14 cellular contexts compared by ENCODE assay signal in the genomic region with DNA sequence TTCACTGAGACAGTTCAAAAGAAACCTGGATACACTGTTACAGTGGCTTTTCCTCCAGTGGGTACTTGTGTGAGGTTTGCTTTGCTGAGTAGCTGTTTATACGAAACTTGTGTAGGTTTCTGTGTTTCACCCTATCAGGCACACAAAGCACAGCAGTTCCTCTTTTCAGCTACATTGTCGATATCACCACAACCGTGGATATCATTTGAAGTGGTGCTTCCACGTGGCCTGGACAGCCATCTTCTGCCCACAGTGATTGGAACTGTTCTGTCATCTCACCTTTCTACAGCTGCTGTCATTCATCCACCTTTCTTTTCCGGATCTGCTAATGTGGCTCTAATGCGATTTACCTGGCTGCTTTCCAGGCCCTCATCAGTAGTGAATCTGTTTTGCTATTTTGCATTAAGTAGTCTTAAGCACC.
DNase-seq lines count a peak whose midpoint lies in the region; ATAC-seq and TF ChIP-seq lines count a peak whose summit lies in the region.
"Had no signal": no experiment of that assay in that cellular context is flagged by ENCODE, and none has a peak within 500 bp of the region (broad histone marks: within the 10 kb centered on the region; RNA-seq: fewer than 3 reads in every experiment).

No MANE protein-coding gene starts in this region.

- ATAC-seq in GM18511 (IDR thresholded peaks at IDR 0.05; ENCODE audit: unreplicated experiment) (peak; percentile 76), HG02759 (IDR thresholded peaks at IDR 0.05; ENCODE audit: unreplicated experiment) (peak; percentile 63), HG03439 (IDR thresholded peaks at IDR 0.05; ENCODE audit: unreplicated experiment) (no peak), heart right ventricle (no peak), upper lobe of left lung (ENCODE audit: low FRiP score in 2 of 2) (no peak)
- ATAC-seq: HCT116 had no signal

- H3K4me3 Mint-ChIP-seq in T-helper 2 cell treated with Interferon-gamma antibody and Interleukin-4, amounts not matched to agents 5 μg/mL and 100 μg/mL, for 36 hours, result no peak overlapping the region

- peaks cover 13% of the 10 kb centered on the region for H3K9me3 Mint-ChIP-seq in T-helper 2 cell treated with Interferon-gamma antibody and Interleukin-4, amounts not matched to agents 5 μg/mL and 100 μg/mL, for 36 hours

- H3F3A ChIP-seq in SU-DHL-6 (ENCODE audit: insufficient read depth), result no peaks in the 10 kb centered on the region

- TF ChIP-seq EP300 in upper lobe of left lung (IDR thresholded peaks at IDR 0.05), result no peak

- DNase-seq in NCI-H1092 (lab: John Stamatoyannopoulos, UW) (peak; percentile 44), heart right ventricle (no peak), upper lobe of left lung (no peak)
- DNase-seq in T-helper 2 cell treated with Interferon-gamma antibody and Interleukin-4, amounts not matched to agents 5 μg/mL and 100 μg/mL, for 36 hours (ENCODE audit: low spot score), result no peak
- DNase-seq: colonic mucosa; DMS53; MG63; stimulated activated CD4-positive, alpha-beta T cell treated with anti-CD3 and anti-CD28 coated beads, Interleukin-15, amount 100 ng/mL, for 24 hours; T-helper 2 cell had no signal

- 65 to 67% methylated on average over 6 of the region's 6 CpGs for WGBS in heart right ventricle, 2 donors
- WGBS in upper lobe of left lung, 2 donors, result 53 to 66% methylated on average over 6 of the region's 6 CpGs

- H3K79me2 ChIP-seq in SU-DHL-6 (ENCODE audit: insufficient read depth, low read length), result no peaks in the 10 kb centered on the region

- TF ChIP-seq CTCF in SU-DHL-6 (IDR thresholded peaks at IDR 0.05; ENCODE audit: insufficient read depth, low read length, poor library complexity, severe bottlenecking) (no peak), heart right ventricle (IDR thresholded peaks at IDR 0.05) (no peak), upper lobe of left lung (IDR thresholded peaks at IDR 0.05) (no peak)

- H3K36me3 ChIP-seq in SU-DHL-6 (ENCODE audit: low read length), result no peaks in the 10 kb centered on the region
- no peaks in the 10 kb centered on the region for H3K36me3 ChIP-seq in heart right ventricle
- no peaks in the 10 kb centered on the region for H3K36me3 ChIP-seq in upper lobe of left lung
- H3K36me3 ChIP-seq: colonic mucosa, MG63 had no signal

- H3K4me1 ChIP-seq in heart right ventricle, result no peaks in the 10 kb centered on the region
- H3K4me1 ChIP-seq in upper lobe of left lung, result no peaks in the 10 kb centered on the region
- H3K4me1 ChIP-seq: colonic mucosa had no signal

- H3K4me2 ChIP-seq in SU-DHL-6 (ENCODE audit: low read depth, low read length, poor library complexity, severe bottlenecking), result no peak overlapping the region

- H2AFZ ChIP-seq in SU-DHL-6 (ENCODE audit: low read depth, low read length, severe bottlenecking), result peak overlapping the region; percentile 17

- no peak overlapping the region for H3K9ac ChIP-seq in SU-DHL-6 (ENCODE audit: low read length)

- H3K27me3 ChIP-seq in SU-DHL-6 (ENCODE audit: low read length), result no peaks in the 10 kb centered on the region
- H3K27me3 ChIP-seq in heart right ventricle, result no peaks in the 10 kb centered on the region
- no peaks in the 10 kb centered on the region for H3K27me3 ChIP-seq in upper lobe of left lung
- H3K27me3 ChIP-seq: colonic mucosa, MG63 had no signal

- H3K9me2 ChIP-seq in SU-DHL-6 (replicated peaks; ENCODE audit: insufficient read depth, low read length), result no peaks in the 10 kb centered on the region

- H3K9me3 ChIP-seq in SU-DHL-6 (ENCODE audit: insufficient read depth, low read length) (no peaks in the 10 kb centered on the region), heart right ventricle (no peaks in the 10 kb centered on the region), upper lobe of left lung (no peaks in the 10 kb centered on the region)
- H3K9me3 ChIP-seq: colonic mucosa, MG63 had no signal

- H3K4me3 ChIP-seq in SU-DHL-6 (ENCODE audit: insufficient read depth, low read length, poor library complexity, severe bottlenecking) (no peak overlapping the region), heart right ventricle (no peak overlapping the region), upper lobe of left lung (no peak overlapping the region)
- H3K4me3 ChIP-seq: colonic mucosa, MG63 had no signal

- no peaks in the 10 kb centered on the region for H3K27me3 Mint-ChIP-seq in T-helper 2 cell treated with Interferon-gamma antibody and Interleukin-4, amounts not matched to agents 5 μg/mL and 100 μg/mL, for 36 hours (ENCODE audit: low read depth)

- TF ChIP-seq POLR2A in upper lobe of left lung (IDR thresholded peaks at IDR 0.05), result no peak

- H4K20me1 ChIP-seq in SU-DHL-6 (ENCODE audit: low read depth, low read length), result no peaks in the 10 kb centered on the region

- H3K36me3 Mint-ChIP-seq in T-helper 2 cell treated with Interferon-gamma antibody and Interleukin-4, amounts not matched to agents 5 μg/mL and 100 μg/mL, for 36 hours (ENCODE audit: low read depth), result no peaks in the 10 kb centered on the region

- no peak overlapping the region for H3K27ac Mint-ChIP-seq in T-helper 2 cell treated with Interferon-gamma antibody and Interleukin-4, amounts not matched to agents 5 μg/mL and 100 μg/mL, for 36 hours

- intact Hi-C loops in heart right ventricle (cut with DNase I), result no loop called here

- H3K27ac ChIP-seq in SU-DHL-6 (ENCODE audit: low read depth, low read length) (no peak overlapping the region), heart right ventricle (no peak overlapping the region), upper lobe of left lung (no peak overlapping the region)
- H3K27ac ChIP-seq: colonic mucosa had no signal

- no peaks in the 10 kb centered on the region for H3K4me1 Mint-ChIP-seq in T-helper 2 cell treated with Interferon-gamma antibody and Interleukin-4, amounts not matched to agents 5 μg/mL and 100 μg/mL, for 36 hours (ENCODE audit: low read depth)

Comparison
In these comparisons a context has a peak if more than half of its experiments do, and no peak if none do; other contexts are left out.
1. ATAC-seq: peak in GM18511 (single experiment) and HG02759 (single experiment); none in HG03439 (single experiment), heart right ventricle (0 of 8) and upper lobe of left lung (0 of 2).